1 cellular context compared by ENCODE assay signal in the genomic region with DNA sequence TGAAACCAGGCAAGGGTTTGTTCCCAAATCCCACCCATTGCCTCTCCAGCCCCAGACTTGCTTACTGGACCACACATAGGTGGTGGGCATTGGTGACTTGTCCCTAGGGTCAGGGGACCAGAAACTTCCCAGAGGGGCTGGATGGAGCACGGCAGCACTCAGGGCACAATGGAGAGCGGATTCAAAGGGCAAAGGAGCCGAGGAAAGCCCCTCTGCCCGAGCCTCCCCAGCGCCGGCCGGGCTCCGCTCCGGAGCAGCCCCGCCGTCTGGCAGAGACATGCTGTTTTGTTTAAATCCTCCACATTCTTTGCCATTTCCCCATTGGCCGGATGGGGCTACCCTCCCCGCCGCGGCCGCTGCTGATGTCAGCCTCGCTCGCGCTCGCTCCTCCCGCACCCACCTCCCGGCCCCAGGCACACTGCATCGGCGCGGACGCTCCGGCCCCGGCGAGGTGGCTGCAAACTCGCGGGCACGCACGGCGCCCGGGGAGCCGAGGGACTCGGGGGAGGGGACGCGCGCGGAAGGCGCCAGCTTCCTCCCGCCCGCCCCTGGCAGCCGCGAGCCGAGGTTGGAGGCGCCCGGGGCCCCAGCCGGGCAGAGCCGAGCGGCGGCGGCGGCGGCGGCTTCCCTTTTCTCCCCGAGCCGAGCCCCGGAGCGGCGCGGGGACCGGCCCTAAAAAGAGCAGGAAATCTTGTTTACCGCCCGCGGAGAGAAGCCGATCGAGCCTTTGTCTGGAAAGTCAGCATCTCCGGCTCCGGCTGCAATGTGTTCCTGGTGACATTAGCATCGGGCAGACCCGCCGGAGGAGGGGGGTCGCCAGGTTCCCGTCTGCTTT.
A peak's percentile ranks its signal among the peaks of the same experiment; 100 is the strongest.
TF ChIP-seq lines count a peak whose summit lies in the region.

PITPNC1 (plus strand) TSS at position 390 of the 835 bp plus-strand sequence.

TF ChIP-seq in K562, 482 proteins besides CTCF, POLR2A, EP300 and RAD21 (continued from another document and continues in another):
- TF ChIP-seq CUX1 (CRISPR knock-in tag; IDR thresholded peaks at IDR 0.05) (no peak), ZEB2 (IDR thresholded peaks at IDR 0.05) (no peak), NR2F6 (CRISPR knock-in tag; IDR thresholded peaks at IDR 0.05) (no peak), NFIC (IDR thresholded peaks at IDR 0.05) (no peak), CBX8 (IDR thresholded peaks at IDR 0.05; ENCODE audit: borderline replicate concordance, extremely low read depth, low read depth, low read length, poor library complexity, severe bottlenecking) (no peak), ARID2 (IDR thresholded peaks at IDR 0.05) (no peak), NONO (IDR thresholded peaks at IDR 0.05; ENCODE audit: low read depth in 2 of 2, low read length in 1 of 2) (peak in 1 of 2 experiments; percentile 80; a peak in 1 of 4 replicates), NRF1 (conservative IDR thresholded peaks at IDR 0.05 in 1 of 2, IDR thresholded peaks at IDR 0.05 in 1 of 2) (peak; percentile 49 to 50; a peak in 2 of 4 replicates), JUND (IDR thresholded peaks at IDR 0.05; ENCODE audit: borderline replicate concordance, low read depth, low read length) (peak; percentile 39; the same call in 1 of the 2 replicates), JUND (tag; IDR thresholded peaks at IDR 0.05; ENCODE audit: borderline replicate concordance, low read depth, low read length) (peak; percentile 14; the same call in 1 of the 3 replicates), ZNF586 (CRISPR knock-in tag; conservative IDR thresholded peaks at IDR 0.05) (no peak), L3MBTL2 (IDR thresholded peaks at IDR 0.05) (peak; percentile 39), NCOA4 (IDR thresholded peaks at IDR 0.05; ENCODE audit: partially characterized antibody) (no peak), GATAD2A (IDR thresholded peaks at IDR 0.05) (no peak), POLR2H (tag; IDR thresholded peaks at IDR 0.05; ENCODE audit: low read depth) (no peak), KDM4B (IDR thresholded peaks at IDR 0.05; ENCODE audit: borderline replicate concordance in 2 of 2, low read depth in 1 of 2) (no peak), TEAD1 (CRISPR knock-in tag; IDR thresholded peaks at IDR 0.05) (no peak), CTBP1 (IDR thresholded peaks at IDR 0.05; ENCODE audit: borderline replicate concordance) (peak; percentile 78; the same call in 1 of the 2 replicates), CEBPB (tag; IDR thresholded peaks at IDR 0.05) (no peak), PHB (CRISPR knock-in tag; IDR thresholded peaks at IDR 0.05) (no peak), PTRF (tag; IDR thresholded peaks at IDR 0.05) (no peak), PML (IDR thresholded peaks at IDR 0.05; ENCODE audit: low read length) (no peak), CCNT2 (IDR thresholded peaks at IDR 0.05; ENCODE audit: borderline replicate concordance, extremely low read depth, insufficient read length, low read depth, low read length) (peak; percentile 77), SETDB1 (IDR thresholded peaks at IDR 0.05; ENCODE audit: low read length) (no peak), HDAC1 (IDR thresholded peaks at IDR 0.05) (0 out of 4 replicates have a peak, but pooled peaks of 1 of the 2 experiments have one; percentile 29), NKRF (IDR thresholded peaks at IDR 0.05; ENCODE audit: borderline replicate concordance) (no peak), ZNF124 (CRISPR knock-in tag; IDR thresholded peaks at IDR 0.05) (no peak), CHD1 (IDR thresholded peaks at IDR 0.05; ENCODE audit: low read length) (peak; percentile 36), RFX1 (IDR thresholded peaks at IDR 0.05) (no peak)
- TF ChIP-seq, protein P1, sequence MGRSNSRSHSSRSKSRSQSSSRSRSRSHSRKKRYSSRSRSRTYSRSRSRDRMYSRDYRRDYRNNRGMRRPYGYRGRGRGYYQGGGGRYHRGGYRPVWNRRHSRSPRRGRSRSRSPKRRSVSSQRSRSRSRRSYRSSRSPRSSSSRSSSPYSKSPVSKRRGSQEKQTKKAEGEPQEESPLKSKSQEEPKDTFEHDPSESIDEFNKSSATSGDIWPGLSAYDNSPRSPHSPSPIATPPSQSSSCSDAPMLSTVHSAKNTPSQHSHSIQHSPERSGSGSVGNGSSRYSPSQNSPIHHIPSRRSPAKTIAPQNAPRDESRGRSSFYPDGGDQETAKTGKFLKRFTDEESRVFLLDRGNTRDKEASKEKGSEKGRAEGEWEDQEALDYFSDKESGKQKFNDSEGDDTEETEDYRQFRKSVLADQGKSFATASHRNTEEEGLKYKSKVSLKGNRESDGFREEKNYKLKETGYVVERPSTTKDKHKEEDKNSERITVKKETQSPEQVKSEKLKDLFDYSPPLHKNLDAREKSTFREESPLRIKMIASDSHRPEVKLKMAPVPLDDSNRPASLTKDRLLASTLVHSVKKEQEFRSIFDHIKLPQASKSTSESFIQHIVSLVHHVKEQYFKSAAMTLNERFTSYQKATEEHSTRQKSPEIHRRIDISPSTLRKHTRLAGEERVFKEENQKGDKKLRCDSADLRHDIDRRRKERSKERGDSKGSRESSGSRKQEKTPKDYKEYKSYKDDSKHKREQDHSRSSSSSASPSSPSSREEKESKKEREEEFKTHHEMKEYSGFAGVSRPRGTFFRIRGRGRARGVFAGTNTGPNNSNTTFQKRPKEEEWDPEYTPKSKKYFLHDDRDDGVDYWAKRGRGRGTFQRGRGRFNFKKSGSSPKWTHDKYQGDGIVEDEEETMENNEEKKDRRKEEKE (IDR thresholded peaks at IDR 0.05; ENCODE audit: borderline replicate concordance in 1 of 2, control insufficient read depth in 1 of 2, low read depth in 2 of 2, low read length in 1 of 2), result no peak
- TF ChIP-seq, protein P2, sequence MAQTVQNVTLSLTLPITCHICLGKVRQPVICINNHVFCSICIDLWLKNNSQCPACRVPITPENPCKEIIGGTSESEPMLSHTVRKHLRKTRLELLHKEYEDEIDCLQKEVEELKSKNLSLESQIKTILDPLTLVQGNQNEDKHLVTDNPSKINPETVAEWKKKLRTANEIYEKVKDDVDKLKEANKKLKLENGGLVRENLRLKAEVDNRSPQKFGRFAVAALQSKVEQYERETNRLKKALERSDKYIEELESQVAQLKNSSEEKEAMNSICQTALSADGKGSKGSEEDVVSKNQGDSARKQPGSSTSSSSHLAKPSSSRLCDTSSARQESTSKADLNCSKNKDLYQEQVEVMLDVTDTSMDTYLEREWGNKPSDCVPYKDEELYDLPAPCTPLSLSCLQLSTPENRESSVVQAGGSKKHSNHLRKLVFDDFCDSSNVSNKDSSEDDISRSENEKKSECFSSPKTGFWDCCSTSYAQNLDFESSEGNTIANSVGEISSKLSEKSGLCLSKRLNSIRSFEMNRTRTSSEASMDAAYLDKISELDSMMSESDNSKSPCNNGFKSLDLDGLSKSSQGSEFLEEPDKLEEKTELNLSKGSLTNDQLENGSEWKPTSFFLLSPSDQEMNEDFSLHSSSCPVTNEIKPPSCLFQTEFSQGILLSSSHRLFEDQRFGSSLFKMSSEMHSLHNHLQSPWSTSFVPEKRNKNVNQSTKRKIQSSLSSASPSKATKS (CRISPR knock-in tag; IDR thresholded peaks at IDR 0.05), result no peak
- TF ChIP-seq, protein P3, sequence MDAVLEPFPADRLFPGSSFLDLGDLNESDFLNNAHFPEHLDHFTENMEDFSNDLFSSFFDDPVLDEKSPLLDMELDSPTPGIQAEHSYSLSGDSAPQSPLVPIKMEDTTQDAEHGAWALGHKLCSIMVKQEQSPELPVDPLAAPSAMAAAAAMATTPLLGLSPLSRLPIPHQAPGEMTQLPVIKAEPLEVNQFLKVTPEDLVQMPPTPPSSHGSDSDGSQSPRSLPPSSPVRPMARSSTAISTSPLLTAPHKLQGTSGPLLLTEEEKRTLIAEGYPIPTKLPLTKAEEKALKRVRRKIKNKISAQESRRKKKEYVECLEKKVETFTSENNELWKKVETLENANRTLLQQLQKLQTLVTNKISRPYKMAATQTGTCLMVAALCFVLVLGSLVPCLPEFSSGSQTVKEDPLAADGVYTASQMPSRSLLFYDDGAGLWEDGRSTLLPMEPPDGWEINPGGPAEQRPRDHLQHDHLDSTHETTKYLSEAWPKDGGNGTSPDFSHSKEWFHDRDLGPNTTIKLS (IDR thresholded peaks at IDR 0.05; ENCODE audit: borderline replicate concordance, low read depth), result no peak
- TF ChIP-seq, protein P4, sequence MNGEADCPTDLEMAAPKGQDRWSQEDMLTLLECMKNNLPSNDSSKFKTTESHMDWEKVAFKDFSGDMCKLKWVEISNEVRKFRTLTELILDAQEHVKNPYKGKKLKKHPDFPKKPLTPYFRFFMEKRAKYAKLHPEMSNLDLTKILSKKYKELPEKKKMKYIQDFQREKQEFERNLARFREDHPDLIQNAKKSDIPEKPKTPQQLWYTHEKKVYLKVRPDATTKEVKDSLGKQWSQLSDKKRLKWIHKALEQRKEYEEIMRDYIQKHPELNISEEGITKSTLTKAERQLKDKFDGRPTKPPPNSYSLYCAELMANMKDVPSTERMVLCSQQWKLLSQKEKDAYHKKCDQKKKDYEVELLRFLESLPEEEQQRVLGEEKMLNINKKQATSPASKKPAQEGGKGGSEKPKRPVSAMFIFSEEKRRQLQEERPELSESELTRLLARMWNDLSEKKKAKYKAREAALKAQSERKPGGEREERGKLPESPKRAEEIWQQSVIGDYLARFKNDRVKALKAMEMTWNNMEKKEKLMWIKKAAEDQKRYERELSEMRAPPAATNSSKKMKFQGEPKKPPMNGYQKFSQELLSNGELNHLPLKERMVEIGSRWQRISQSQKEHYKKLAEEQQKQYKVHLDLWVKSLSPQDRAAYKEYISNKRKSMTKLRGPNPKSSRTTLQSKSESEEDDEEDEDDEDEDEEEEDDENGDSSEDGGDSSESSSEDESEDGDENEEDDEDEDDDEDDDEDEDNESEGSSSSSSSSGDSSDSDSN (IDR thresholded peaks at IDR 0.05; ENCODE audit: borderline replicate concordance in 1 of 2, low read depth in 2 of 2, low read length in 2 of 2), result peak; percentile 85 to 96; a peak in 3 of 4 replicates
- TF ChIP-seq, protein P5, sequence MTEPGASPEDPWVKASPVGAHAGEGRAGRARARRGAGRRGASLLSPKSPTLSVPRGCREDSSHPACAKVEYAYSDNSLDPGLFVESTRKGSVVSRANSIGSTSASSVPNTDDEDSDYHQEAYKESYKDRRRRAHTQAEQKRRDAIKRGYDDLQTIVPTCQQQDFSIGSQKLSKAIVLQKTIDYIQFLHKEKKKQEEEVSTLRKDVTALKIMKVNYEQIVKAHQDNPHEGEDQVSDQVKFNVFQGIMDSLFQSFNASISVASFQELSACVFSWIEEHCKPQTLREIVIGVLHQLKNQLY (CRISPR knock-in tag; conservative IDR thresholded peaks at IDR 0.05), result no peak
